Comparison of ENCODE assay signal across 8 cellular contexts in genomic region chr2:45585267-45585861, GRCh38. TPM values are rescaled to one million over a fixed set of nuclear protein-coding genes. Genes with fewer than 3 reads are reported as not detected.
DNase-seq lines count a peak whose midpoint lies in the region; ATAC-seq and TF ChIP-seq lines count a peak whose summit lies in the region.

No MANE protein-coding gene starts in this region.

- no peak overlapping the region for H3K4me3 Mint-ChIP-seq in T-helper 2 cell treated with Interferon-gamma antibody and Interleukin-4, amounts not matched to agents 5 μg/mL and 100 μg/mL, for 36 hours

- no peak for TF ChIP-seq EP300 in neural cell (conservative IDR thresholded peaks at IDR 0.05; ENCODE audit: poor library complexity, severe bottlenecking)

- DNase-seq in D341Med (ENCODE audit: low spot score) (peak; percentile 29), HL-60 (ENCODE audit: low read depth in 1 of 2, low spot score in 1 of 2) (peak; percentile 25 to 51), SHP77 treated with DMSO at 0.1 percent for 48 hours (lab: John Stamatoyannopoulos, UW) (peak; percentile 13), NCI-H774 (lab: John Stamatoyannopoulos, UW) (no peak)
- DNase-seq in T-helper 2 cell treated with Interferon-gamma antibody and Interleukin-4, amounts not matched to agents 5 μg/mL and 100 μg/mL, for 36 hours (ENCODE audit: low spot score) = no peak

- H3K27me3 Mint-ChIP-seq in T-helper 2 cell treated with Interferon-gamma antibody and Interleukin-4, amounts not matched to agents 5 μg/mL and 100 μg/mL, for 36 hours (ENCODE audit: low read depth) = no peaks in the 10 kb centered on the region

- H3K27ac ChIP-seq in HL-60 (replicated peaks) (no peak overlapping the region), neural cell (ENCODE audit: low read length) (no peak overlapping the region)

- H3K27me3 ChIP-seq in HL-60 (ENCODE audit: insufficient read depth, poor library complexity, severe bottlenecking) (no peaks in the 10 kb centered on the region), neural cell (ENCODE audit: insufficient read depth, low read depth, low read length) (no peaks in the 10 kb centered on the region)

- H3K27ac Mint-ChIP-seq in T-helper 2 cell treated with Interferon-gamma antibody and Interleukin-4, amounts not matched to agents 5 μg/mL and 100 μg/mL, for 36 hours = no peak overlapping the region

- peak; percentile 66 for ATAC-seq in esophagus mucosa
- no peak for ATAC-seq in GM21526 (IDR thresholded peaks at IDR 0.05; ENCODE audit: low FRiP score, unreplicated experiment)

- no peak overlapping the region for H2AFZ ChIP-seq in neural cell (ENCODE audit: low read depth, low read length)

- no peaks in the 10 kb centered on the region for H3K79me2 ChIP-seq in neural cell (replicated peaks; ENCODE audit: insufficient read depth, low read length)

- H3K9me3 Mint-ChIP-seq in T-helper 2 cell treated with Interferon-gamma antibody and Interleukin-4, amounts not matched to agents 5 μg/mL and 100 μg/mL, for 36 hours = no peaks in the 10 kb centered on the region

- no peak overlapping the region for H3K9ac ChIP-seq in neural cell (ENCODE audit: low read length)

- no peaks in the 10 kb centered on the region for H4K20me1 ChIP-seq in neural cell (ENCODE audit: insufficient read depth)

- peaks cover 13% of the 10 kb centered on the region for H3K4me1 Mint-ChIP-seq in T-helper 2 cell treated with Interferon-gamma antibody and Interleukin-4, amounts not matched to agents 5 μg/mL and 100 μg/mL, for 36 hours (ENCODE audit: low read depth)

- H3F3A ChIP-seq in neural cell (ENCODE audit: insufficient read depth, low read length, poor library complexity, severe bottlenecking) = no peaks in the 10 kb centered on the region

- TF ChIP-seq CTCF in HL-60 (IDR thresholded peaks at IDR 0.05; ENCODE audit: insufficient read depth, low read length) (peak; percentile 76), neural cell (IDR thresholded peaks at IDR 0.05; ENCODE audit: poor library complexity, severe bottlenecking) (peak; percentile 62)

- H3K4me3 ChIP-seq in HL-60 (replicated peaks; ENCODE audit: insufficient read depth, low read length) = no peak overlapping the region
- H3K4me3 ChIP-seq in neural cell (ENCODE audit: low read length) = no peak overlapping the region

- no peaks in the 10 kb centered on the region for H3K36me3 ChIP-seq in neural cell (ENCODE audit: insufficient read depth, low read length)

- no peaks in the 10 kb centered on the region for H3K9me2 ChIP-seq in neural cell (ENCODE audit: insufficient read depth, low read length)

- TF ChIP-seq RAD21 in neural cell (conservative IDR thresholded peaks at IDR 0.05) = peak; percentile 54

- no peaks in the 10 kb centered on the region for H3K9me3 ChIP-seq in neural cell (ENCODE audit: low read length)

- H3K36me3 Mint-ChIP-seq in T-helper 2 cell treated with Interferon-gamma antibody and Interleukin-4, amounts not matched to agents 5 μg/mL and 100 μg/mL, for 36 hours (ENCODE audit: low read depth) = peaks cover 10% of the 10 kb centered on the region

- H3K4me2 ChIP-seq in neural cell (ENCODE audit: low read length) = no peak overlapping the region

TF ChIP-seq in neural cell, 6 proteins besides CTCF, POLR2A, EP300 and RAD21:
- TF ChIP-seq POLR2AphosphoS5 (IDR thresholded peaks at IDR 0.05) (no peak), SMC3 (conservative IDR thresholded peaks at IDR 0.05; ENCODE audit: poor library complexity) (peak; percentile 60), REST (IDR thresholded peaks at IDR 0.05; ENCODE audit: borderline replicate concordance) (no peak)

RNA-seq across cellular contexts. Expression of gene SRBD1, which starts 25.7 kb away (rescaled TPM):
- 9.2 TPM for total RNA-seq in esophagus mucosa
- 3.7 and 5.3 TPM in 2 replicates for polyA plus RNA-seq in neural cell
- 47.2 and 52.1 TPM in 2 replicates for polyA minus RNA-seq in neural cell

Comparison
In these comparisons a context has a peak if more than half of its experiments do, and no peak if none do; other contexts are left out.
1. DNase-seq: peak in D341Med (single experiment), HL-60 (2 of 2) and SHP77 treated with DMSO at 0.1 percent for 48 hours (single experiment); none in T-helper 2 cell treated with Interferon-gamma antibody and Interleukin-4, amounts not matched to agents 5 μg/mL and 100 μg/mL, for 36 hours (single experiment) and NCI-H774 (single experiment).